In genomic region chr4:147760176-147760575, GRCh38 we compare ENCODE assay signal across 14 cellular contexts. TPM values are rescaled to one million over a fixed set of nuclear protein-coding genes. Genes with fewer than 3 reads are reported as not detected.
DNase-seq lines count a peak whose midpoint lies in the region; FAIRE-seq and TF ChIP-seq lines count a peak whose summit lies in the region.
"Had no signal": no experiment of that assay in that cellular context is flagged by ENCODE, and none has a peak within 500 bp of the region (broad histone marks: within the 10 kb centered on the region; RNA-seq: fewer than 3 reads in every experiment).

No MANE protein-coding gene starts in this region.

- H3K4me3 ChIP-seq in esophagus muscularis mucosa = no peak overlapping the region
- H3K4me3 ChIP-seq: adrenal gland had no signal

- intact Hi-C loops in esophagus muscularis mucosa (cut with DNase I) = no loop called here

- H3K9me3 ChIP-seq in esophagus muscularis mucosa = no peaks in the 10 kb centered on the region
- H3K9me3 ChIP-seq: adrenal gland had no signal

- no peaks in the 10 kb centered on the region for H3K27me3 ChIP-seq in esophagus muscularis mucosa
- H3K27me3 ChIP-seq: adrenal gland had no signal

- peak overlapping the region; percentile 32 for H3K4me3 Mint-ChIP-seq in type B pancreatic cell
- H3K4me3 Mint-ChIP-seq: activated CD4-positive, alpha-beta memory T cell treated with anti-CD3 and anti-CD28 coated beads, Interleukin-2, amount 10 ng/mL, durations not matched to agents 7 days and 5 days; naive thymus-derived CD4-positive, alpha-beta T cell had no signal

- peaks cover 30% of the 10 kb centered on the region for H3K4me1 Mint-ChIP-seq in type B pancreatic cell (ENCODE audit: unreplicated experiment)

- DNase-seq in SIG-M5 treated with dmso at 0.1 percent for 504 hours (lab: John Stamatoyannopoulos, UW; ENCODE audit: unreplicated experiment) (peak; percentile 73), SIG-M5 (lab: John Stamatoyannopoulos, UW) (no peak), NCI-H748 (lab: John Stamatoyannopoulos, UW; ENCODE audit: unreplicated experiment) (peak; percentile 87), esophagus muscularis mucosa (ENCODE audit: extremely low spot score) (no peak), type B pancreatic cell (ENCODE audit: extremely low spot score, unreplicated experiment) (no peak), GM10266 (ENCODE audit: extremely low spot score) (no peak), urothelium cell line (ENCODE audit: low spot score) (no peak)
- DNase-seq in stimulated activated naive CD4-positive, alpha-beta T cell treated with Interleukin-2 at 50 U/mL for 16 hours (lab: John Stamatoyannopoulos, UW) = no peak
- DNase-seq: activated CD4-positive, alpha-beta memory T cell treated with anti-CD3 and anti-CD28 coated beads, Interleukin-2, amount 10 ng/mL, durations not matched to agents 7 days and 5 days; naive thymus-derived CD4-positive, alpha-beta T cell; stimulated activated CD8-positive, alpha-beta memory T cell treated with anti-CD3 and anti-CD28 coated beads, Interleukin-4, amount 100 ng/mL, for 48 hours; T1000 had no signal

- H3K4me1 ChIP-seq in esophagus muscularis mucosa = peaks cover 26 to 95% (median 81%) of the 10 kb centered on the region in 4 donors

- WGBS in esophagus muscularis mucosa = 71% methylated on average over 6 of the region's 6 CpGs

- TF ChIP-seq EP300 in esophagus muscularis mucosa (IDR thresholded peaks at IDR 0.05) = no peak

- peak overlapping the region; percentile 35 for H3K27ac Mint-ChIP-seq in type B pancreatic cell
- H3K27ac Mint-ChIP-seq: activated CD4-positive, alpha-beta memory T cell treated with anti-CD3 and anti-CD28 coated beads, Interleukin-2, amount 10 ng/mL, durations not matched to agents 7 days and 5 days; naive thymus-derived CD4-positive, alpha-beta T cell had no signal

- H3K36me3 ChIP-seq in esophagus muscularis mucosa = peaks cover 0 to 3% (median 0%) of the 10 kb centered on the region in 4 donors
- H3K36me3 ChIP-seq: adrenal gland had no signal

- peaks cover 28% of the 10 kb centered on the region for H3K36me3 Mint-ChIP-seq in type B pancreatic cell

- FAIRE-seq in urothelium cell line (lab: Jason Lieb, UNC) = no peak
- FAIRE-seq: HTR-8/SVneo had no signal

- TF ChIP-seq POLR2A in esophagus muscularis mucosa (IDR thresholded peaks at IDR 0.05; ENCODE audit: low read depth) = no peak

- H3K27ac ChIP-seq in esophagus muscularis mucosa (replicated peaks in 1 of 4) = peak overlapping the region; percentile 62 to 70 (median 66)
- H3K27ac ChIP-seq: adrenal gland had no signal

- no peak for TF ChIP-seq CTCF in esophagus muscularis mucosa (IDR thresholded peaks at IDR 0.05)
- TF ChIP-seq CTCF in type B pancreatic cell (conservative IDR thresholded peaks at IDR 0.05) = no peak
- TF ChIP-seq CTCF in GM10266 (IDR thresholded peaks at IDR 0.05; ENCODE audit: control insufficient read depth, insufficient read depth, low read depth, missing control alignments) = no peak

- H3K27me3 Mint-ChIP-seq in type B pancreatic cell = no peaks in the 10 kb centered on the region
- H3K27me3 Mint-ChIP-seq: activated CD4-positive, alpha-beta memory T cell treated with anti-CD3 and anti-CD28 coated beads, Interleukin-2, amount 10 ng/mL, durations not matched to agents 7 days and 5 days; naive thymus-derived CD4-positive, alpha-beta T cell had no signal

- H3K9me3 Mint-ChIP-seq in type B pancreatic cell = peaks cover 3% of the 10 kb centered on the region
- H3K9me3 Mint-ChIP-seq: activated CD4-positive, alpha-beta memory T cell treated with anti-CD3 and anti-CD28 coated beads, Interleukin-2, amount 10 ng/mL, durations not matched to agents 7 days and 5 days; naive thymus-derived CD4-positive, alpha-beta T cell had no signal

RNA-seq across cellular contexts. Expression of gene ARHGAP10, which starts 28.3 kb away (rescaled TPM):
- 100 to 1,000 TPM; 186 to 296 (median 192) TPM for total RNA-seq in esophagus muscularis mucosa
- total RNA-seq in type B pancreatic cell (ENCODE audit: low replicate concordance) = 25.2 and 25.5 TPM in 2 replicates

Comparison
In these comparisons a context has a peak if more than half of its experiments do, and no peak if none do; other contexts are left out.
1. DNase-seq: peak in SIG-M5 treated with dmso at 0.1 percent for 504 hours (single experiment) and NCI-H748 (single experiment); none in SIG-M5 (single experiment), esophagus muscularis mucosa (single experiment), type B pancreatic cell (single experiment), stimulated activated naive CD4-positive, alpha-beta T cell treated with Interleukin-2 at 50 U/mL for 16 hours (single experiment), GM10266 (single experiment) and urothelium cell line (single experiment).